In genomic region chr21:33071878-33072306, GRCh38 we compare ENCODE assay signal across 8 cellular contexts. TPM values are rescaled to one million over a fixed set of nuclear protein-coding genes. Genes with fewer than 3 reads are reported as not detected.
A peak's percentile ranks its signal among the peaks of the same experiment; 100 is the strongest.
DNase-seq lines count a peak whose midpoint lies in the region; ATAC-seq and TF ChIP-seq lines count a peak whose summit lies in the region.

No MANE protein-coding gene starts in this region.

- no peak for TF ChIP-seq CTCF in mucosa of descending colon (IDR thresholded peaks at IDR 0.05)

- H3K27me3 ChIP-seq in HUES6 (ENCODE audit: control insufficient read depth, insufficient read depth, low read length) = peaks cover 100% of the 10 kb centered on the region

- peak overlapping the region; percentile 65 for H3K4me3 ChIP-seq in HUES6 (ENCODE audit: low read depth, low read length)
- H3K4me3 ChIP-seq in mucosa of descending colon = no peak overlapping the region

- intact Hi-C loops in mucosa of descending colon (cut with DNase I, micrococcal nuclease) = no loop called here

- DNase-seq in AG20443 (ENCODE audit: low spot score) (peak; percentile 33), caudate nucleus (lab: John Stamatoyannopoulos, UW) (peak in 1 of 61 donors; percentile 9), mucosa of descending colon (no peak), HCEC 1CT (no peak)
- DNase-seq in stimulated activated CD4-positive, alpha-beta T cell treated with anti-CD3 and anti-CD28 coated beads, Interleukin-12 subunit alpha, Interleukin-12 subunit beta, amount 100 ng/mL, for 4 hours = no peak

- H3K9ac ChIP-seq in HUES6 (ENCODE audit: low read length) = no peak overlapping the region

- H3K27ac ChIP-seq in HUES6 (ENCODE audit: low read depth, low read length) (no peak overlapping the region), caudate nucleus (ENCODE audit: low read depth, low read length) (peak overlapping the region; percentile 74)

- H3K36me3 ChIP-seq in HUES6 (ENCODE audit: control insufficient read depth, insufficient read depth, low read length) (no peaks in the 10 kb centered on the region), mucosa of descending colon (ENCODE audit: low read depth) (no peaks in the 10 kb centered on the region)

- ATAC-seq in mucosa of descending colon (peak; percentile 6), HG03378 (IDR thresholded peaks at IDR 0.05; ENCODE audit: unreplicated experiment) (no peak), esophagus mucosa (no peak)

- peaks cover 4% of the 10 kb centered on the region; the same call in 1 of the 2 replicates for H3K9me3 ChIP-seq in HUES6 (ENCODE audit: control insufficient read depth, insufficient read depth, low read depth, low read length)
- no peaks in the 10 kb centered on the region for H3K9me3 ChIP-seq in mucosa of descending colon

- peaks cover 33% of the 10 kb centered on the region for H3K4me1 ChIP-seq in HUES6 (ENCODE audit: control insufficient read depth, insufficient read depth, low read length)
- peaks cover 17% of the 10 kb centered on the region for H3K4me1 ChIP-seq in mucosa of descending colon (ENCODE audit: low read depth)

RNA-seq across cellular contexts. Expression of gene OLIG1, which starts 2.0 kb away (rescaled TPM):
- total RNA-seq in mucosa of descending colon = not detected
- total RNA-seq in esophagus mucosa = not detected

RNA-seq across cellular contexts. Expression of gene OLIG2, which starts 46.2 kb away (rescaled TPM):
- total RNA-seq in mucosa of descending colon (not detected), esophagus mucosa (not detected)
